Comparison of ENCODE assay signal across 34 cellular contexts in genomic region chr14:54038724-54039123, GRCh38.
DNase-seq lines count a peak whose midpoint lies in the region; ATAC-seq, FAIRE-seq and TF ChIP-seq lines count a peak whose summit lies in the region.
"Had no signal": no experiment of that assay in that cellular context is flagged by ENCODE, and none has a peak within 500 bp of the region (broad histone marks: within the 10 kb centered on the region; RNA-seq: fewer than 3 reads in every experiment).

No MANE protein-coding gene starts in this region.

- H3K27ac Mint-ChIP-seq in neural crest cell (ENCODE audit: unreplicated experiment), result peak overlapping the region; percentile 88
- H3K27ac Mint-ChIP-seq: B cell; CD14-positive monocyte; CD4-positive, alpha-beta memory T cell; CD4-positive, alpha-beta T cell; CD4-positive, CD25-positive, alpha-beta regulatory T cell; CD8-positive, alpha-beta memory T cell; CD8-positive, alpha-beta T cell had no signal

- H3K9me3 ChIP-seq in HepG2 (ENCODE audit: low read length) (peaks cover 19% of the 10 kb centered on the region; the same call in 1 of the 2 replicates), right lobe of liver (no peaks in the 10 kb centered on the region), PC-3 (ENCODE audit: low read length) (peaks cover 14% of the 10 kb centered on the region; the same call in 1 of the 2 replicates), small intestine (ENCODE audit: control insufficient read depth, low read depth) (no peaks in the 10 kb centered on the region)
- H3K9me3 ChIP-seq: BE2C had no signal

- TF ChIP-seq EP300 in HepG2 (IDR thresholded peaks at IDR 0.05; ENCODE audit: low read depth in 2 of 2, low read length in 2 of 2), result no peak
- TF ChIP-seq EP300 in HepG2 (CRISPR knock-in tag; IDR thresholded peaks at IDR 0.05; ENCODE audit: borderline replicate concordance), result no peak

- H3K4me3 ChIP-seq in HepG2 (replicated peaks in 1 of 3; ENCODE audit: insufficient read depth in 1 of 3, low read depth in 2 of 3, low read length in 3 of 3) (no peak overlapping the region), right lobe of liver (no peak overlapping the region), PC-3 (ENCODE audit: low read length) (no peak overlapping the region), small intestine (ENCODE audit: low read depth in 1 of 2, low read length in 2 of 2) (no peak overlapping the region)
- H3K4me3 ChIP-seq: A549; BLaER1; BLaER1 treated with 17β-estradiol and CSF1 and Interleukin-3, amounts not matched to agents 10 nM and 100 nM had no signal

- WGBS in HepG2 (ENCODE audit: low lambda C conversion rate), result 83% methylated on average over 1 of the region's 1 CpG
- WGBS in right lobe of liver (ENCODE audit: insufficient coverage, low coverage, low lambda C conversion rate, missing lambda C conversion rate), result 93% methylated on average over 1 of the region's 1 CpG
- WGBS in small intestine, 3 donors, result 91 to 97% (median 93%) methylated on average over 1 of the region's 1 CpG

- TF ChIP-seq POLR2A in HepG2 (IDR thresholded peaks at IDR 0.05; ENCODE audit: insufficient read depth in 1 of 2, low read depth in 2 of 2, low read length in 2 of 2), result no peak
- TF ChIP-seq POLR2A in right lobe of liver (IDR thresholded peaks at IDR 0.05), result no peak

- H3K27ac ChIP-seq in HepG2 (ENCODE audit: extremely low read length, insufficient read depth, low read length) (no peak overlapping the region), right lobe of liver (no peak overlapping the region), PC-3 (ENCODE audit: low read length) (no peak overlapping the region), small intestine (ENCODE audit: low read depth in 1 of 2, low read length in 1 of 2) (no peak overlapping the region)
- H3K27ac ChIP-seq: 22Rv1; A549; BLaER1; BLaER1 treated with 17β-estradiol and CSF1 and Interleukin-3, amounts not matched to agents 10 nM and 100 nM; C4-2B had no signal

- intact Hi-C loops in HepG2 (cut with micrococcal nuclease; ENCODE audit: unreplicated experiment) (no loop called here), right lobe of liver (cut with DNase I) (no loop called here), PC-3 (cut with micrococcal nuclease) (no loop called here)

- H3K9me2 ChIP-seq in PC-3 (replicated peaks; ENCODE audit: low read length), result no peaks in the 10 kb centered on the region

- H3K4me3 Mint-ChIP-seq in neural crest cell, result no peak overlapping the region
- H3K4me3 Mint-ChIP-seq: B cell; CD14-positive monocyte; CD4-positive, alpha-beta memory T cell; CD4-positive, alpha-beta T cell; CD4-positive, CD25-positive, alpha-beta regulatory T cell; CD8-positive, alpha-beta memory T cell; CD8-positive, alpha-beta T cell had no signal

- H3K36me3 ChIP-seq in HepG2 (replicated peaks in 1 of 2; ENCODE audit: control insufficient read depth in 1 of 2, insufficient read depth in 2 of 2, low read length in 2 of 2) (no peaks in the 10 kb centered on the region), right lobe of liver (no peaks in the 10 kb centered on the region), PC-3 (ENCODE audit: low read depth, low read length) (peaks cover 13% of the 10 kb centered on the region; the same call in 1 of the 2 replicates), small intestine (ENCODE audit: control insufficient read depth in 2 of 2, insufficient read depth in 2 of 2, low read length in 2 of 2) (no peaks in the 10 kb centered on the region)
- H3K36me3 ChIP-seq: BE2C; BLaER1; BLaER1 treated with 17β-estradiol and CSF1 and Interleukin-3, amounts not matched to agents 10 nM and 100 nM had no signal

- FAIRE-seq in HepG2 (lab: Jason Lieb, UNC) (no peak), small intestine (lab: Jason Lieb, UNC) (no peak)
- FAIRE-seq: A204.1, A549, D721Med had no signal

- peaks cover 11% of the 10 kb centered on the region for H3K9me3 Mint-ChIP-seq in neural crest cell

- POLR2A ChIA-PET in HepG2 (lab: Yijun Ruan, JAX), result no interaction called here
- POLR2A ChIA-PET in PC-3 (lab: Charles Lee; ENCODE audit: unreplicated experiment), result no interaction called here

- no peaks in the 10 kb centered on the region for H3F3A ChIP-seq in PC-3 (ENCODE audit: low read length, unreplicated experiment)

- in situ Hi-C loops in HepG2 (cut with HindIII; ENCODE audit: extremely low pct_ligation_motif_present, low pct_unique_long_range_greater_than_20kb), result no loop called here

- H3K79me2 ChIP-seq in HepG2 (ENCODE audit: insufficient read depth, low read length) (no peaks in the 10 kb centered on the region), PC-3 (ENCODE audit: low read length) (no peaks in the 10 kb centered on the region)

- peak; percentile 33 for DNase-seq in HepG2 (ENCODE audit: low spot score)
- no peak for DNase-seq in right lobe of liver
- peak; percentile 81 for DNase-seq in PC-3
- no peak for DNase-seq in neural crest cell (ENCODE audit: low read depth, low spot score)
- DNase-seq in small intestine, result no peak
- no peak for DNase-seq in T-helper 9 cell
- DNase-seq: 8988T; ACHN; AML-193; BE2C; C1 segment of cervical spinal cord; Caco-2; Calu3; CD4-positive, alpha-beta memory T cell; CD4-positive, alpha-beta T cell; CD4-positive, CD25-positive, alpha-beta regulatory T cell; CD8-positive, alpha-beta memory T cell; CD8-positive, alpha-beta T cell; COR-L47; DMS153; DMS53; DMS79; DMS79 treated with DMSO at 0.1 percent for 48 hours; DND-41; EL had no signal

- H3K27me3 ChIP-seq in HepG2 (ENCODE audit: control insufficient read depth in 1 of 2, insufficient read depth in 2 of 2, low read length in 2 of 2), result no peaks in the 10 kb centered on the region
- H3K27me3 ChIP-seq in right lobe of liver, result no peaks in the 10 kb centered on the region
- H3K27me3 ChIP-seq in PC-3 (ENCODE audit: low read length), result no peaks in the 10 kb centered on the region
- no peaks in the 10 kb centered on the region for H3K27me3 ChIP-seq in small intestine (ENCODE audit: control insufficient read depth in 2 of 2, insufficient read depth in 2 of 2, low read length in 2 of 2)
- H3K27me3 ChIP-seq: BLaER1; BLaER1 treated with 17β-estradiol and CSF1 and Interleukin-3, amounts not matched to agents 10 nM and 100 nM had no signal

- no peaks in the 10 kb centered on the region for H4K20me1 ChIP-seq in HepG2 (ENCODE audit: insufficient read depth, low read length)
- no peaks in the 10 kb centered on the region for H4K20me1 ChIP-seq in PC-3 (ENCODE audit: low read length)
- H4K20me1 ChIP-seq: BLaER1; BLaER1 treated with 17β-estradiol and CSF1 and Interleukin-3, amounts not matched to agents 10 nM and 100 nM had no signal

- H3K9ac ChIP-seq in HepG2 (ENCODE audit: insufficient read depth, low read depth, low read length), result no peak overlapping the region
- H3K9ac ChIP-seq in PC-3 (ENCODE audit: low read length), result no peak overlapping the region
- H3K9ac ChIP-seq: BLaER1; BLaER1 treated with 17β-estradiol and CSF1 and Interleukin-3, amounts not matched to agents 10 nM and 100 nM had no signal

- no peaks in the 10 kb centered on the region for H3K27me3 Mint-ChIP-seq in neural crest cell (ENCODE audit: low read depth)
- H3K27me3 Mint-ChIP-seq: CD4-positive, alpha-beta memory T cell; CD4-positive, CD25-positive, alpha-beta regulatory T cell had no signal

- H3K4me1 ChIP-seq in HepG2 (ENCODE audit: insufficient read depth, low read length) (peaks cover 15% of the 10 kb centered on the region), right lobe of liver (no peaks in the 10 kb centered on the region), PC-3 (ENCODE audit: insufficient read depth, low read length) (peaks cover 32% of the 10 kb centered on the region), small intestine (ENCODE audit: control insufficient read depth in 2 of 2, insufficient read depth in 1 of 2, low read depth in 1 of 2, low read length in 1 of 2) (no peaks in the 10 kb centered on the region)
- H3K4me1 ChIP-seq: A549; BE2C; BLaER1; BLaER1 treated with 17β-estradiol and CSF1 and Interleukin-3, amounts not matched to agents 10 nM and 100 nM; Caco-2 had no signal

- H3K4me2 ChIP-seq in HepG2 (ENCODE audit: low read depth, low read length) (no peak overlapping the region), PC-3 (ENCODE audit: low read length) (no peak overlapping the region)
- H3K4me2 ChIP-seq: A549; BLaER1; BLaER1 treated with 17β-estradiol and CSF1 and Interleukin-3, amounts not matched to agents 10 nM and 100 nM had no signal

- TF ChIP-seq RAD21 in HepG2 (CRISPR knock-in tag; IDR thresholded peaks at IDR 0.05), result no peak

- BruUV-seq in HepG2 (replicated peaks; lab: Mats Ljungman, UMichigan) (no TSS peak), PC-3 (replicated peaks; lab: Mats Ljungman, UMichigan) (no TSS peak)

- no peak overlapping the region for H2AFZ ChIP-seq in HepG2 (ENCODE audit: low read length)
- no peak overlapping the region for H2AFZ ChIP-seq in PC-3 (ENCODE audit: low read length)

- TF ChIP-seq CTCF in HepG2 (CRISPR knock-in tag; IDR thresholded peaks at IDR 0.05), result no peak
- no peak for TF ChIP-seq CTCF in right lobe of liver (IDR thresholded peaks at IDR 0.05)
- TF ChIP-seq CTCF in PC-3 (conservative IDR thresholded peaks at IDR 0.05; ENCODE audit: low read depth, low read length), result no peak
- TF ChIP-seq CTCF in neural crest cell (conservative IDR thresholded peaks at IDR 0.05), result no peak

- H3K36me3 Mint-ChIP-seq in neural crest cell (ENCODE audit: low read depth), result no peaks in the 10 kb centered on the region
- H3K36me3 Mint-ChIP-seq: CD14-positive monocyte; CD4-positive, alpha-beta memory T cell; CD4-positive, CD25-positive, alpha-beta regulatory T cell; CD8-positive, alpha-beta memory T cell; CD8-positive, alpha-beta T cell had no signal

- CTCF ChIA-PET in HepG2 (lab: Yijun Ruan, JAX; ENCODE audit: low intra/inter-chr PET ratio, low total read pairs) (no interaction called here), PC-3 (lab: Charles Lee) (interaction anchor here (2.6 kb wide), 1 partner anchor 290 kb away, joined by 8 read pairs; no protein-coding TSS in a partner anchor)

- no peaks in the 10 kb centered on the region for H3K4me1 Mint-ChIP-seq in neural crest cell
- H3K4me1 Mint-ChIP-seq: B cell; CD14-positive monocyte; CD4-positive, alpha-beta memory T cell; CD4-positive, CD25-positive, alpha-beta regulatory T cell; CD8-positive, alpha-beta memory T cell had no signal

- ATAC-seq in HepG2 (no peak), right lobe of liver (no peak), PC-3 (peak; percentile 92)
- ATAC-seq: A549; CD8-positive, alpha-beta T cell had no signal

TF ChIP-seq in HepG2, 621 proteins besides CTCF, POLR2A, EP300 and RAD21 (continues in another document):
- no peak for TF ChIP-seq ARHGAP35 (CRISPR knock-in tag; IDR thresholded peaks at IDR 0.05; ENCODE audit: borderline replicate concordance)
- TF ChIP-seq HINFP (CRISPR knock-in tag; IDR thresholded peaks at IDR 0.05; ENCODE audit: low read depth), result no peak

Comparison
In these comparisons a context has a peak if more than half of its experiments do, and no peak if none do; other contexts are left out.
1. DNase-seq: peak in HepG2 (single experiment) and PC-3 (single experiment); none in right lobe of liver (0 of 3), neural crest cell (single experiment), small intestine (single experiment) and T-helper 9 cell (single experiment).